8 cellular contexts compared by ENCODE assay signal in genomic region chr1:121076674-121077073, GRCh38.
DNase-seq lines count a peak whose midpoint lies in the region; ATAC-seq lines count a peak whose summit lies in the region.
"Not testable (repeated sequence)": the region's sequence is repeated elsewhere in the genome, so short reads cannot be mapped to it uniquely, and the experiment has no call there.

No MANE protein-coding gene starts in this region.

- intact Hi-C loops in activated CD4-positive, alpha-beta T cell treated with anti-CD3 and anti-CD28 coated beads, Interleukin-2, amount 10 ng/mL, durations not matched to agents 24 days and 14 days (cut with micrococcal nuclease), result not testable (repeated sequence)

- peak overlapping the region; percentile 97 for H3K27ac Mint-ChIP-seq in activated CD4-positive, alpha-beta T cell treated with anti-CD3 and anti-CD28 coated beads, Interleukin-2, amount 10 ng/mL, durations not matched to agents 24 days and 14 days
- H3K27ac Mint-ChIP-seq in activated naive CD8-positive, alpha-beta T cell treated with anti-CD3 and anti-CD28 coated beads, Interleukin-2, amount 10 ng/mL, durations not matched to agents 7 days and 5 days, result not testable (repeated sequence)

- DNase-seq in activated CD4-positive, alpha-beta T cell treated with anti-CD3 and anti-CD28 coated beads, Interleukin-2, amount 10 ng/mL, durations not matched to agents 24 days and 14 days; activated naive CD8-positive, alpha-beta T cell treated with anti-CD3 and anti-CD28 coated beads, Interleukin-2, amount 10 ng/mL, durations not matched to agents 7 days and 5 days; stimulated activated naive CD8-positive, alpha-beta T cell treated with anti-CD3 and anti-CD28 coated beads, Interleukin-15, Interleukin-2, amounts not matched to agents 100 U/mL and 50 U/mL, for 24 hours: not testable (repeated sequence)

- peaks cover 22% of the 10 kb centered on the region for H3K4me1 Mint-ChIP-seq in activated CD4-positive, alpha-beta T cell treated with anti-CD3 and anti-CD28 coated beads, Interleukin-2, amount 10 ng/mL, durations not matched to agents 24 days and 14 days
- H3K4me1 Mint-ChIP-seq in activated naive CD8-positive, alpha-beta T cell treated with anti-CD3 and anti-CD28 coated beads, Interleukin-2, amount 10 ng/mL, durations not matched to agents 7 days and 5 days, result peaks cover 23% of the 10 kb centered on the region

- ATAC-seq in GM18861 (IDR thresholded peaks at IDR 0.05; ENCODE audit: unreplicated experiment), result peak; percentile 89
- peak; percentile 76 for ATAC-seq in GM19455 (IDR thresholded peaks at IDR 0.05; ENCODE audit: unreplicated experiment)
- peak; percentile 86 for ATAC-seq in GM21737 (IDR thresholded peaks at IDR 0.05; ENCODE audit: unreplicated experiment)
- peak; percentile 92 for ATAC-seq in HG02938 (IDR thresholded peaks at IDR 0.05; ENCODE audit: unreplicated experiment)
- ATAC-seq in HG03342 (IDR thresholded peaks at IDR 0.05; ENCODE audit: unreplicated experiment), result peak; percentile 97
- ATAC-seq in activated naive CD8-positive, alpha-beta T cell treated with anti-CD3 and anti-CD28 coated beads, Interleukin-2, amount 10 ng/mL, durations not matched to agents 7 days and 5 days (ENCODE audit: low read depth), result peak; percentile 89
- peak; percentile 94 for ATAC-seq in stimulated activated naive CD8-positive, alpha-beta T cell treated with anti-CD3 and anti-CD28 coated beads, Interleukin-15, Interleukin-2, amounts not matched to agents 100 U/mL and 50 U/mL, for 24 hours

- peak overlapping the region; percentile 78 for H3K4me3 Mint-ChIP-seq in activated CD4-positive, alpha-beta T cell treated with anti-CD3 and anti-CD28 coated beads, Interleukin-2, amount 10 ng/mL, durations not matched to agents 24 days and 14 days
- H3K4me3 Mint-ChIP-seq in activated naive CD8-positive, alpha-beta T cell treated with anti-CD3 and anti-CD28 coated beads, Interleukin-2, amount 10 ng/mL, durations not matched to agents 7 days and 5 days, result not testable (repeated sequence)

- not testable (repeated sequence) for H3K9me3 Mint-ChIP-seq in activated CD4-positive, alpha-beta T cell treated with anti-CD3 and anti-CD28 coated beads, Interleukin-2, amount 10 ng/mL, durations not matched to agents 24 days and 14 days; activated naive CD8-positive, alpha-beta T cell treated with anti-CD3 and anti-CD28 coated beads, Interleukin-2, amount 10 ng/mL, durations not matched to agents 7 days and 5 days

- POLR2A ChIA-PET in activated naive CD8-positive, alpha-beta T cell treated with anti-CD3 and anti-CD28 coated beads, Interleukin-2, amount 10 ng/mL, durations not matched to agents 7 days and 5 days (lab: Charles Lee), result not testable (repeated sequence)

- H3K27me3 Mint-ChIP-seq in activated CD4-positive, alpha-beta T cell treated with anti-CD3 and anti-CD28 coated beads, Interleukin-2, amount 10 ng/mL, durations not matched to agents 24 days and 14 days; activated naive CD8-positive, alpha-beta T cell treated with anti-CD3 and anti-CD28 coated beads, Interleukin-2, amount 10 ng/mL, durations not matched to agents 7 days and 5 days: not testable (repeated sequence)

- not testable (repeated sequence) for H3K36me3 Mint-ChIP-seq in activated CD4-positive, alpha-beta T cell treated with anti-CD3 and anti-CD28 coated beads, Interleukin-2, amount 10 ng/mL, durations not matched to agents 24 days and 14 days (ENCODE audit: low read depth); activated naive CD8-positive, alpha-beta T cell treated with anti-CD3 and anti-CD28 coated beads, Interleukin-2, amount 10 ng/mL, durations not matched to agents 7 days and 5 days
